ENCODE assay signal across 14 cellular contexts in the genomic region with DNA sequence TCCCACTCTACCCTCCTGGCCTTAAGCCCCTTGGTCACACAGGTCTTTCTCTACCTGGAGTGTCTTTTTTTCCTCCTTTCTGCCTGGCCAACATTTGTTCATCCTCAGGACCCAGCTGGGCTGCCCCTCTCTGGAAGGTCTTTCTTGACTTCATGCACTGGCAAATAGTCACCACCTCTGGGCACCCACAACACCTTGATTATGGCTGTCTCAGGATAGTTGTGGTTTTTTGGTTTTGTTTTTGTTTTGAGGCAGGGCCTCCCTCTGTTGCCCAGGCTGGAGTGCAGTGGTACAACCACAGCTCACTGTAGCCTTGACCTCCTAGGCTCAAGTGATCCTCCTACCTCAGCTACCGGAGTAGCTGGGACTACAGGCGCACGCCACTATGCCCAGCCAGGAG. TPM values are rescaled to one million over a fixed set of nuclear protein-coding genes. Genes with fewer than 3 reads are reported as not detected.
DNase-seq lines count a peak whose midpoint lies in the region; ATAC-seq and TF ChIP-seq lines count a peak whose summit lies in the region.
"Had no signal": no experiment of that assay in that cellular context is flagged by ENCODE, and none has a peak within 500 bp of the region (broad histone marks: within the 10 kb centered on the region; RNA-seq: fewer than 3 reads in every experiment).

No MANE protein-coding gene starts in this region.

- peaks cover 50% of the 10 kb centered on the region for H3F3A ChIP-seq in SU-DHL-6 (ENCODE audit: insufficient read depth)

- peak overlapping the region; percentile 71 for H3K27ac Mint-ChIP-seq in activated T-cell treated with anti-CD3 and anti-CD28 coated beads, Interleukin-2, amount 50 U/mL, for 24 hours
- H3K27ac Mint-ChIP-seq in effector memory CD8-positive, alpha-beta T cell: peak overlapping the region; percentile 81 to 87

- peak overlapping the region; percentile 3 for H3K4me2 ChIP-seq in SU-DHL-6 (ENCODE audit: low read depth, low read length, poor library complexity, severe bottlenecking)

- no peaks in the 10 kb centered on the region for H4K20me1 ChIP-seq in SU-DHL-6 (ENCODE audit: low read depth, low read length)

- ATAC-seq in effector memory CD8-positive, alpha-beta T cell (replicated peaks): no peak
- ATAC-seq in HG02981 (IDR thresholded peaks at IDR 0.05; ENCODE audit: unreplicated experiment) (no peak), GM21717 (IDR thresholded peaks at IDR 0.05; ENCODE audit: unreplicated experiment) (no peak)

- H3K27me3 ChIP-seq in SU-DHL-6 (ENCODE audit: low read length): no peaks in the 10 kb centered on the region
- H3K27me3 ChIP-seq: SJSA1 had no signal

- no peaks in the 10 kb centered on the region for H3K9me3 Mint-ChIP-seq in activated T-cell treated with anti-CD3 and anti-CD28 coated beads, Interleukin-2, amount 50 U/mL, for 24 hours
- H3K9me3 Mint-ChIP-seq in effector memory CD8-positive, alpha-beta T cell: no peaks in the 10 kb centered on the region

- H3K79me2 ChIP-seq in SU-DHL-6 (ENCODE audit: insufficient read depth, low read length): no peaks in the 10 kb centered on the region

- H3K4me3 ChIP-seq in SU-DHL-6 (ENCODE audit: insufficient read depth, low read length, poor library complexity, severe bottlenecking): no peak overlapping the region
- H3K4me3 ChIP-seq: SJSA1 had no signal

- no peak for TF ChIP-seq CTCF in SU-DHL-6 (IDR thresholded peaks at IDR 0.05; ENCODE audit: insufficient read depth, low read length, poor library complexity, severe bottlenecking)

- no peaks in the 10 kb centered on the region for H3K9me2 ChIP-seq in SU-DHL-6 (replicated peaks; ENCODE audit: insufficient read depth, low read length)

- H3K4me3 Mint-ChIP-seq in activated T-cell treated with anti-CD3 and anti-CD28 coated beads, Interleukin-2, amount 50 U/mL, for 24 hours: no peak overlapping the region
- peak overlapping the region; percentile 3 to 50 for H3K4me3 Mint-ChIP-seq in effector memory CD8-positive, alpha-beta T cell

- H2AFZ ChIP-seq in SU-DHL-6 (ENCODE audit: low read depth, low read length, severe bottlenecking): no peak overlapping the region

- peak overlapping the region; percentile 65 for H3K27ac ChIP-seq in SU-DHL-6 (ENCODE audit: low read depth, low read length)
- H3K27ac ChIP-seq in substantia nigra (ENCODE audit: low read depth, low read length, poor library complexity, severe bottlenecking): peak overlapping the region; percentile 73
- H3K27ac ChIP-seq: SJSA1 had no signal

- no peaks in the 10 kb centered on the region for H3K36me3 ChIP-seq in SU-DHL-6 (ENCODE audit: low read length)

- H3K36me3 Mint-ChIP-seq in activated T-cell treated with anti-CD3 and anti-CD28 coated beads, Interleukin-2, amount 50 U/mL, for 24 hours (ENCODE audit: low read depth): peaks cover 23% of the 10 kb centered on the region
- peaks cover 16% of the 10 kb centered on the region for H3K36me3 Mint-ChIP-seq in effector memory CD8-positive, alpha-beta T cell (ENCODE audit: insufficient read depth)

- peaks cover 76% of the 10 kb centered on the region for H3K4me1 Mint-ChIP-seq in activated T-cell treated with anti-CD3 and anti-CD28 coated beads, Interleukin-2, amount 50 U/mL, for 24 hours (ENCODE audit: low read depth)
- H3K4me1 Mint-ChIP-seq in effector memory CD8-positive, alpha-beta T cell (ENCODE audit: low read depth in 2 of 2): peaks cover 59 to 62% of the 10 kb centered on the region in 2 donors

- no peaks in the 10 kb centered on the region for H3K9me3 ChIP-seq in SU-DHL-6 (ENCODE audit: insufficient read depth, low read length)
- H3K9me3 ChIP-seq: SJSA1 had no signal

- no peaks in the 10 kb centered on the region for H3K27me3 Mint-ChIP-seq in activated T-cell treated with anti-CD3 and anti-CD28 coated beads, Interleukin-2, amount 50 U/mL, for 24 hours
- H3K27me3 Mint-ChIP-seq in effector memory CD8-positive, alpha-beta T cell: no peaks in the 10 kb centered on the region

- H3K9ac ChIP-seq in SU-DHL-6 (ENCODE audit: low read length): 0 out of 2 replicates have a peak overlapping the region, but pooled peaks have one; percentile 14

- no peak for DNase-seq in activated T-cell treated with anti-CD3 and anti-CD28 coated beads, Interleukin-2, amount 50 U/mL, for 24 hours
- DNase-seq in activated T-cell treated with anti-CD3 and anti-CD28 coated beads for 4 hours (no peak), substantia nigra (lab: John Stamatoyannopoulos, UW) (no peak), dermis blood vessel endothelial cell (no peak)
- DNase-seq in effector memory CD8-positive, alpha-beta T cell: no peak
- DNase-seq: activated CD4-positive, alpha-beta T cell treated with anti-CD3 and anti-CD28 coated beads, Interleukin-2, amount 50 U/mL, for 4 hours; mammary epithelial cell; MV-4-11; NCI-H510A; stimulated activated CD4-positive, alpha-beta T cell treated with anti-CD3 and anti-CD28 coated beads, Interleukin-4, amount 100 ng/mL, for 1 hour had no signal

RNA-seq across cellular contexts. Expression of a gene that starts 10.8 kb away (rescaled TPM):
- 17.7 and 21.1 TPM in 2 replicates for total RNA-seq in dermis blood vessel endothelial cell
